ENCODE assay signal across 19 cellular contexts in the genomic region with DNA sequence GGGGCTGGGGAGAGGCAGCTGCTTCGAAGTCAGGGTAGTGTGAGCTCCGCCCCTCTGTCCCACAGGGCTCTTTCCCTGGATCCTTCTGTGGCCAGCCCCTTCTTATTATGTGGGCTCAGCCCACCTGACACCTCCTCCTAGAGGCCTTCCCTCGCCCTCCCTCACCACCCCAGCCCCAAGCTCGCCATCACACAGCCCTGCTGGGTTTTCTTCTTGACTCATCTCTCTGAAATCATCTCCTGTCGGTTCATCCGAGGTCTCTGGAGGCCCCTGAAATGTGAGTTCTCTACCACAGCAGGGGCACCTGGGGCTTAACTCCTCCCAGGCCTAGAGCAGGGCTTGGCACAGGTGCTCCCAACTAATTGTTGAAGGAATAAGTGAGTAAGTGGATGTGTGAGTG.
A peak's percentile ranks its signal among the peaks of the same experiment; 100 is the strongest.
DNase-seq lines count a peak whose midpoint lies in the region; ATAC-seq, FAIRE-seq and TF ChIP-seq lines count a peak whose summit lies in the region.
"Had no signal": no experiment of that assay in that cellular context is flagged by ENCODE, and none has a peak within 500 bp of the region (broad histone marks: within the 10 kb centered on the region; RNA-seq: fewer than 3 reads in every experiment).

No MANE protein-coding gene starts in this region.

- in situ Hi-C loops in gastrocnemius medialis (cut with MboI; ENCODE audit: low sequenced_read_pairs in 4 of 4): no loop called here

- H4K91ac ChIP-seq in neuronal stem cell (ENCODE audit: low read depth, low read length, poor library complexity): no peak overlapping the region

- TF ChIP-seq POLR2A in gastrocnemius medialis (IDR thresholded peaks at IDR 0.05): no peak

- H3K27ac ChIP-seq in HEK293 (ENCODE audit: extremely low read depth, low read depth, low read length) (no peak overlapping the region), neuronal stem cell (replicated peaks; ENCODE audit: low read length) (no peak overlapping the region), gastrocnemius medialis (no peak overlapping the region)
- H3K27ac ChIP-seq: 22Rv1, SK-N-MC had no signal

- H3K4me1 ChIP-seq in HEK293 (ENCODE audit: control insufficient read depth, insufficient read depth, low read length): peaks cover 7% of the 10 kb centered on the region
- H3K4me1 ChIP-seq in neuronal stem cell (ENCODE audit: control insufficient read depth in 2 of 2, insufficient read depth in 1 of 2, low read depth in 1 of 2, low read length in 2 of 2): peaks cover 0 to 11% of the 10 kb centered on the region in 2 donors
- H3K4me1 ChIP-seq in gastrocnemius medialis: no peaks in the 10 kb centered on the region

- H3K27me3 ChIP-seq in bronchial epithelial cell (ENCODE audit: control insufficient read depth, insufficient read depth, low read length): no peaks in the 10 kb centered on the region
- H3K27me3 ChIP-seq in neuronal stem cell (ENCODE audit: control insufficient read depth in 3 of 3, insufficient read depth in 3 of 3, low read depth in 1 of 3, low read length in 3 of 3): peaks cover 0 to 10% (median 2%) of the 10 kb centered on the region in 3 experiments
- peaks cover 0 to 5% (median 2%) of the 10 kb centered on the region in 3 donors for H3K27me3 ChIP-seq in gastrocnemius medialis

- peak overlapping the region; percentile 54 for H3K18ac ChIP-seq in neuronal stem cell (ENCODE audit: low read length)

- no peak overlapping the region for H2BK120ac ChIP-seq in neuronal stem cell (ENCODE audit: low read depth, low read length)

- no peak overlapping the region for H3K23ac ChIP-seq in neuronal stem cell (ENCODE audit: low read depth, low read length, poor library complexity)

- ATAC-seq in gastrocnemius medialis: no peak

- DNase-seq in NCI-H2171 treated with DMSO at 0.1 percent for 48 hours (lab: John Stamatoyannopoulos, UW) (peak; percentile 35), NCI-H2171 (lab: John Stamatoyannopoulos, UW) (no peak), bronchial epithelial cell (ENCODE audit: low read depth) (no peak), neuronal stem cell (ENCODE audit: low spot score) (no peak), AG08395 (ENCODE audit: low spot score) (no peak), gastrocnemius medialis (no peak), kidney tubule cell (ENCODE audit: low spot score) (no peak)
- DNase-seq: C1 segment of cervical spinal cord, DMS 273 treated with DMSO at 0.1 percent for 48 hours, GF-D8, NCI-H1105, NCI-H1694, NCI-H446, PC-3 had no signal

- H3K4me2 ChIP-seq in neuronal stem cell (ENCODE audit: insufficient read depth, low read length, poor library complexity, severe bottlenecking): no peak overlapping the region

- FAIRE-seq in bronchial epithelial cell (lab: Jason Lieb, UNC): peak; percentile 62
- FAIRE-seq: GM12892, H54 had no signal

- POLR2A ChIA-PET in HEK293 (lab: Yijun Ruan, JAX): no interaction called here

- no peak overlapping the region for H3K9ac ChIP-seq in neuronal stem cell (ENCODE audit: low read depth, low read length, poor library complexity)

- no peak overlapping the region for H2BK15ac ChIP-seq in neuronal stem cell (ENCODE audit: low read length)

- H2AK5ac ChIP-seq in neuronal stem cell (ENCODE audit: low read depth, low read length): peak overlapping the region; percentile 40

- H3K14ac ChIP-seq in neuronal stem cell (ENCODE audit: low read length): no peak overlapping the region

- no peak for TF ChIP-seq CTCF in HEK293 (tag by site-specific recombination; IDR thresholded peaks at IDR 0.05)
- no peak for TF ChIP-seq CTCF in bronchial epithelial cell (IDR thresholded peaks at IDR 0.05; ENCODE audit: insufficient read depth, low read length, severe bottlenecking)
- no peak for TF ChIP-seq CTCF in gastrocnemius medialis (IDR thresholded peaks at IDR 0.05 in 4 of 5, conservative IDR thresholded peaks at IDR 0.05 in 1 of 5)

- CTCF ChIA-PET in HEK293 (lab: Yijun Ruan, JAX): no interaction called here

- no peaks in the 10 kb centered on the region for H3K79me1 ChIP-seq in neuronal stem cell (ENCODE audit: low read depth, low read length)

- H4K8ac ChIP-seq in neuronal stem cell (ENCODE audit: low read depth, low read length): no peak overlapping the region

- no peak overlapping the region for H2AFZ ChIP-seq in neuronal stem cell (ENCODE audit: low read length)

- intact Hi-C loops in gastrocnemius medialis (cut with DNase I; ENCODE audit: low total_unique reads): no loop called here

- no peak overlapping the region for H2BK5ac ChIP-seq in neuronal stem cell (ENCODE audit: low read length)

- no peak overlapping the region for H2BK12ac ChIP-seq in neuronal stem cell (ENCODE audit: low read length)

- H3K4me3 ChIP-seq in HEK293 (ENCODE audit: low read depth, low read length): no peak overlapping the region
- no peak overlapping the region for H3K4me3 ChIP-seq in bronchial epithelial cell (ENCODE audit: low read depth, low read length)
- no peak overlapping the region for H3K4me3 ChIP-seq in neuronal stem cell (ENCODE audit: low read length in 2 of 2)
- H3K4me3 ChIP-seq in gastrocnemius medialis: no peak overlapping the region
- H3K4me3 ChIP-seq: SK-N-MC had no signal

- H3K9me3 ChIP-seq in HEK293 (ENCODE audit: control insufficient read depth, insufficient read depth, low read depth, low read length) (no peaks in the 10 kb centered on the region; the same call in 1 of the 2 replicates), neuronal stem cell (replicated peaks in 1 of 2; ENCODE audit: control insufficient read depth in 2 of 2, insufficient read depth in 1 of 2, low read depth in 1 of 2, low read length in 2 of 2) (peaks cover 3 to 6% of the 10 kb centered on the region in 2 donors), gastrocnemius medialis (no peaks in the 10 kb centered on the region)

- WGBS in neuronal stem cell (ENCODE audit: extremely low coverage in 2 of 2, insufficient read length in 2 of 2, insufficient replicate concordance in 1 of 2), 2 donors: no CpG with 5 or more reads among the region's 6 CpGs

- H3K36me3 ChIP-seq in HEK293 (ENCODE audit: control insufficient read depth in 2 of 2, insufficient read depth in 1 of 2, low read length in 2 of 2) (no peaks in the 10 kb centered on the region), bronchial epithelial cell (ENCODE audit: control insufficient read depth, insufficient read depth, low read length) (no peaks in the 10 kb centered on the region), neuronal stem cell (replicated peaks in 1 of 2; ENCODE audit: control insufficient read depth in 2 of 2, insufficient read depth in 2 of 2, low read length in 2 of 2) (no peaks in the 10 kb centered on the region), gastrocnemius medialis (no peaks in the 10 kb centered on the region)

- no peak overlapping the region for H3K4ac ChIP-seq in neuronal stem cell (ENCODE audit: low read length)

TF ChIP-seq in HEK293, 187 proteins besides CTCF, POLR2A, EP300 and RAD21 (continues in another document):
- TF ChIP-seq ZSCAN23 (tag by site-specific recombination; IDR thresholded peaks at IDR 0.05): no peak
- TF ChIP-seq, protein P1, sequence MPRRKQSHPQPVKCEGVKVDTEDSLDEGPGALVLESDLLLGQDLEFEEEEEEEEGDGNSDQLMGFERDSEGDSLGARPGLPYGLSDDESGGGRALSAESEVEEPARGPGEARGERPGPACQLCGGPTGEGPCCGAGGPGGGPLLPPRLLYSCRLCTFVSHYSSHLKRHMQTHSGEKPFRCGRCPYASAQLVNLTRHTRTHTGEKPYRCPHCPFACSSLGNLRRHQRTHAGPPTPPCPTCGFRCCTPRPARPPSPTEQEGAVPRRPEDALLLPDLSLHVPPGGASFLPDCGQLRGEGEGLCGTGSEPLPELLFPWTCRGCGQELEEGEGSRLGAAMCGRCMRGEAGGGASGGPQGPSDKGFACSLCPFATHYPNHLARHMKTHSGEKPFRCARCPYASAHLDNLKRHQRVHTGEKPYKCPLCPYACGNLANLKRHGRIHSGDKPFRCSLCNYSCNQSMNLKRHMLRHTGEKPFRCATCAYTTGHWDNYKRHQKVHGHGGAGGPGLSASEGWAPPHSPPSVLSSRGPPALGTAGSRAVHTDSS (tag by site-specific recombination; IDR thresholded peaks at IDR 0.05): no peak
- no peak for TF ChIP-seq ZNF302 (tag by site-specific recombination; IDR thresholded peaks at IDR 0.05; ENCODE audit: low read depth)
- TF ChIP-seq ZNF558 (tag by site-specific recombination; IDR thresholded peaks at IDR 0.05): no peak
- TF ChIP-seq, protein P2, sequence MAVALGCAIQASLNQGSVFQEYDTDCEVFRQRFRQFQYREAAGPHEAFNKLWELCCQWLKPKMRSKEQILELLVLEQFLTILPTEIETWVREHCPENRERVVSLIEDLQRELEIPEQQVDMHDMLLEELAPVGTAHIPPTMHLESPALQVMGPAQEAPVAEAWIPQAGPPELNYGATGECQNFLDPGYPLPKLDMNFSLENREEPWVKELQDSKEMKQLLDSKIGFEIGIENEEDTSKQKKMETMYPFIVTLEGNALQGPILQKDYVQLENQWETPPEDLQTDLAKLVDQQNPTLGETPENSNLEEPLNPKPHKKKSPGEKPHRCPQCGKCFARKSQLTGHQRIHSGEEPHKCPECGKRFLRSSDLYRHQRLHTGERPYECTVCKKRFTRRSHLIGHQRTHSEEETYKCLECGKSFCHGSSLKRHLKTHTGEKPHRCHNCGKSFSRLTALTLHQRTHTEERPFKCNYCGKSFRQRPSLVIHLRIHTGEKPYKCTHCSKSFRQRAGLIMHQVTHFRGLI (tag by site-specific recombination; IDR thresholded peaks at IDR 0.05): no peak
- TF ChIP-seq ZNF23 (tag by site-specific recombination; IDR thresholded peaks at IDR 0.05; ENCODE audit: borderline replicate concordance): no peak
- no peak for TF ChIP-seq ZNF426 (tag by site-specific recombination; IDR thresholded peaks at IDR 0.05)
- TF ChIP-seq ZNF24 (tag by site-specific recombination; IDR thresholded peaks at IDR 0.05): no peak
- no peak for TF ChIP-seq TRIM28 (IDR thresholded peaks at IDR 0.05; ENCODE audit: borderline replicate concordance, low read length)
- no peak for TF ChIP-seq ZBTB8A (tag by site-specific recombination; IDR thresholded peaks at IDR 0.05)
- TF ChIP-seq ZNF2 (tag by site-specific recombination; IDR thresholded peaks at IDR 0.05): no peak
- peak; percentile 54 for TF ChIP-seq ZFHX2 (tag by site-specific recombination; conservative IDR thresholded peaks at IDR 0.05)
- no peak for TF ChIP-seq ZNF521 (tag by site-specific recombination; IDR thresholded peaks at IDR 0.05)
- TF ChIP-seq MYNN (tag by site-specific recombination; IDR thresholded peaks at IDR 0.05; ENCODE audit: borderline replicate concordance): no peak
- no peak for TF ChIP-seq ZNF114 (tag by site-specific recombination; IDR thresholded peaks at IDR 0.05)
